Comparison of ENCODE assay signal across 23 cellular contexts in the genomic region with DNA sequence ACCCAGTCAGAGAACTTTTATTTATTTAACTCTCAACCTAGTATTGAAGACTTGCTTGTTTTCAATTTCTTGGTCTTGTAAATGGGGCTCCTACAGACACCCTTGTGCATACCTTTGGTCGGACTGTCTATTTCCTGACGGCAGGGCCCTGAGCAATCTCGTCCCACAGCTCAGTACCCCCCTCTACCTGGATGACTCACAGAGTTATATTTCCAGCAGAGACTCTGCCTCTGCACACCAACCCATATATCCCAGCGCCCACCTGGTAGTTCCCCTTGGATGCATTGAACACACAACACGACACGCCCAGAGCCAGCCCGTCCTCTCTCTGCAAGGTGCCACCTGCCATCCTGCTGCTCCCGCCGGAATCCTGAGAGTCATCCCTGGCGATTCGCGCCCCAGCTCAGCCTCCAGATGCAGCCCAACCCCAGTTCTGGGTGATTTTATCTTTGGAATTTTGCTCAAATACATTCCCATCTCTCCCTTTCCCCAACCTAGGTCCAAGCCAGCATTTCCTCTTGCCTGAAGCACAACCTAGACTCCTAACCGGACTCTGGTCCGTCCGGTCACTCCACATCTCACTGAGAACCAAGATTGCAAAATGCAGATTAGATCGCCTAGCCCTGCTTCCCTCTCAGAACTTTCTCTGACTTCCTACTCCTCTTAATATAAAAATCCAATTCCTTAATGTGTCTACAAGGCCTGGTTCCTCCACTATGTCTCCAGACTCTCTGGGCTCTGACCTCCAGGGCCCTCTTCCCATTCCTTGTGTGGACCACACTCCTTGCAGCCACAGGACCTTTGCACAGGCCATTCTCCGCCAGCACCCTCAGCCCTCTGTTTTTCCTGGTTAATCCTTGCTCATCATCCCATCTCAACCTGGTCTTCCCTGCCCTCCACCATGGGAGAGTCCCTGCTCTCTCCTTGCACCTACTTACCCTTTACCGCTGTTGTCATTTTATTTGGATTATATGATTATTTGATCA.
DNase-seq lines count a peak whose midpoint lies in the region; ATAC-seq and TF ChIP-seq lines count a peak whose summit lies in the region.
"Had no signal": no experiment of that assay in that cellular context is flagged by ENCODE, and none has a peak within 500 bp of the region (broad histone marks: within the 10 kb centered on the region; RNA-seq: fewer than 3 reads in every experiment).

No MANE protein-coding gene starts in this region.

- H3K9me3 ChIP-seq in HEK293 (ENCODE audit: control insufficient read depth, insufficient read depth, low read depth, low read length) (no peaks in the 10 kb centered on the region), RWPE2 (ENCODE audit: severe bottlenecking) (no peaks in the 10 kb centered on the region), osteoblast (ENCODE audit: low read depth, low read length) (no peaks in the 10 kb centered on the region)
- H3K9me3 ChIP-seq: adrenal gland had no signal

- H3K36me3 ChIP-seq in HEK293 (ENCODE audit: control insufficient read depth in 2 of 2, insufficient read depth in 1 of 2, low read length in 2 of 2) (no peaks in the 10 kb centered on the region), RWPE2 (ENCODE audit: low read depth) (no peaks in the 10 kb centered on the region), osteoblast (ENCODE audit: insufficient read depth, low read length) (no peaks in the 10 kb centered on the region)
- H3K36me3 ChIP-seq: adrenal gland, brain microvascular endothelial cell had no signal

- TF ChIP-seq CTCF in HEK293 (tag by site-specific recombination; IDR thresholded peaks at IDR 0.05) (no peak), RWPE2 (IDR thresholded peaks at IDR 0.05; ENCODE audit: poor library complexity, severe bottlenecking) (no peak), osteoblast (IDR thresholded peaks at IDR 0.05; ENCODE audit: extremely low read depth, low read depth, low read length) (no peak)

- H2AFZ ChIP-seq in osteoblast (ENCODE audit: low read length): no peak overlapping the region

- no peaks in the 10 kb centered on the region for H3K79me2 ChIP-seq in osteoblast (ENCODE audit: insufficient read depth, low read length)

- POLR2A ChIA-PET in HEK293 (lab: Yijun Ruan, JAX): interaction anchor here (1.1 kb wide), 1 partner anchor 15 kb away, joined by 4 read pairs; no protein-coding TSS in a partner anchor

- H3K27me3 ChIP-seq in RWPE2 (ENCODE audit: insufficient read depth, poor library complexity, severe bottlenecking) (no peaks in the 10 kb centered on the region), osteoblast (ENCODE audit: insufficient read depth, low read length) (no peaks in the 10 kb centered on the region)
- H3K27me3 ChIP-seq: adrenal gland, brain microvascular endothelial cell had no signal

- H4K20me1 ChIP-seq in osteoblast (ENCODE audit: insufficient read depth, low read length): no peaks in the 10 kb centered on the region

- in situ Hi-C loops in ACHN (cut with HindIII; ENCODE audit: low pct_ligation_motif_present, low pct_unique_long_range_greater_than_20kb, low sequenced_read_pairs): no loop called here

- DNase-seq in NCI-H2171 treated with DMSO at 0.1 percent for 48 hours (lab: John Stamatoyannopoulos, UW) (peak; percentile 41), NCI-H2171 (lab: John Stamatoyannopoulos, UW) (no peak), RWPE2 (ENCODE audit: low spot score) (no peak), osteoblast (ENCODE audit: insufficient read length, low spot score, missing footprints) (peak; percentile 56), NCI-H2029 treated with DMSO at 0.1 percent for 48 hours (lab: John Stamatoyannopoulos, UW) (no peak), ACHN (no peak)
- DNase-seq: activated CD4-positive, alpha-beta T cell treated with anti-CD3 and anti-CD28 coated beads, Interleukin-2, amount 50 U/mL, for 4 hours; activated naive CD4-positive, alpha-beta T cell treated with Interleukin-2 at 50 U/mL for 16 hours; adrenal gland; AML-193; brain microvascular endothelial cell; CD4-positive, alpha-beta T cell; HFFc6; left ventricle myocardium superior; MV-4-11; NCI-H1694 treated with DMSO at 0.1 percent for 48 hours; NCI-H446 treated with DMSO at 0.1 percent for 48 hours; nucleus accumbens; stimulated activated CD4-positive, alpha-beta T cell treated with anti-CD3 and anti-CD28 coated beads, Interleukin-15, amount 100 ng/mL, for 24 hours; stimulated activated naive B cell treated with anti-CD40 and anti-IgM and Interleukin-4, amounts not matched to agents 10 μg/mL and 1 μg/mL and 100 μg/mL, for 72 hours had no signal

- no peak overlapping the region for H3K27ac ChIP-seq in HEK293 (ENCODE audit: extremely low read depth, low read depth, low read length)
- H3K27ac ChIP-seq in RWPE2 (ENCODE audit: poor library complexity, severe bottlenecking): no peak overlapping the region
- no peak overlapping the region for H3K27ac ChIP-seq in osteoblast (ENCODE audit: low read depth, low read length)
- H3K27ac ChIP-seq: adrenal gland, brain microvascular endothelial cell, epithelial cell of prostate had no signal

- peak; percentile 70 for ATAC-seq in RWPE2 (ENCODE audit: low read depth)
- ATAC-seq in HG03196 (IDR thresholded peaks at IDR 0.05; ENCODE audit: unreplicated experiment): no peak
- ATAC-seq: left ventricle myocardium superior; stimulated activated naive B cell treated with anti-CD40 and anti-IgM and Interleukin-4, amounts not matched to agents 10 μg/mL and 1 μg/mL and 100 μg/mL, for 72 hours had no signal

- H3K4me3 ChIP-seq in HEK293 (ENCODE audit: low read depth, low read length) (no peak overlapping the region), RWPE2 (ENCODE audit: severe bottlenecking) (no peak overlapping the region), osteoblast (ENCODE audit: insufficient read depth, low read length) (no peak overlapping the region)
- H3K4me3 ChIP-seq: adrenal gland had no signal

- H3K4me1 ChIP-seq in HEK293 (ENCODE audit: control insufficient read depth, insufficient read depth, low read length) (no peaks in the 10 kb centered on the region), RWPE2 (ENCODE audit: insufficient read depth, poor library complexity, severe bottlenecking) (peaks cover 9% of the 10 kb centered on the region), osteoblast (ENCODE audit: insufficient read depth, low read length) (no peaks in the 10 kb centered on the region)
- H3K4me1 ChIP-seq: adrenal gland had no signal

- H3K4me2 ChIP-seq in osteoblast (ENCODE audit: insufficient read depth, low read length): no peak overlapping the region

- CTCF ChIA-PET in HEK293 (lab: Yijun Ruan, JAX): interaction anchor here (0.7 kb wide), 1 partner anchor 26 kb away, joined by 3 read pairs; no protein-coding TSS in a partner anchor

TF ChIP-seq in HEK293, 187 proteins besides CTCF, POLR2A, EP300 and RAD21:
- peak; percentile 98 for TF ChIP-seq ZNF623 (tag by site-specific recombination; IDR thresholded peaks at IDR 0.05)
- TF ChIP-seq ZBTB21 (tag by site-specific recombination; IDR thresholded peaks at IDR 0.05): no peak

Comparison
In these comparisons a context has a peak if more than half of its experiments do, and no peak if none do; other contexts are left out.
1. DNase-seq: peak in NCI-H2171 treated with DMSO at 0.1 percent for 48 hours (single experiment) and osteoblast (single experiment); none in NCI-H2171 (single experiment), RWPE2 (single experiment), NCI-H2029 treated with DMSO at 0.1 percent for 48 hours (single experiment) and ACHN (single experiment).